In the genomic region with DNA sequence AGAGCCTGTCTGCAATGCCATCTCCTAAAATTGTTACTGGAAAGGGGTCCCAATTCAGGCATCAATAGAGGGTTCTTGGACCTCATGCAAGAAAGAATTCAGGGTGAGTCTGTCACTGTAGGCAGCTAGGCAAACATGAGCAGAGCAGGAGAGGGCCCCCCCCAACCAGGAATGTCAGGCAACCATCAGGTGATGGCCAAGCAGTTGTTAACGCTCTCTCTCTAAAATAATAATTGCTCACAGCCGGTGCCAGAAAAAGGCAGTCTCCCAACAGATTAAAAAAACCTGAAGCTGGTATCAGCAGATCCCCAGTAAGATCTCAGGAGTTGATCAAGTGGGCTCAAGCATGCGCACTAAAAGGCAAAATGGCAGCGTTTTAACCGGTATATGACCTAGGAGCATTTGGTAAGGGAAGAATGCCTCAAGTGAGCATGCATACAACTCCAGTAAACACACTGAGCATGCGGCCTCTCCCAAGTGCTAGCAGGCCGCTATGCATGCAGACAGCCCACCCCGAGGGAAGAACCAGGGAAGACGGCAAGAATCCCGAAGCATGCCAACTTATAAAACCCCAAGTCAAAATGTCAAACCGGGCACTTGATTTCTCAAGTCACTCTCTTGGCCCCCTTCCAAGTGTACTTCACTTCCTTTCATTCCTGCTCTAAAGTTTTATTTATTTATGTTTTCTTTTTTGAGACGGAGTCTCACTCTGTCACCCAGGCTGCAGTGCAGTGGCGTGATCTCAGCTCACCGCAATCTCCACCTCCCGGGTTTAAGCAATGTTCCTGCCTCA, we compare ENCODE assay signal across 3 cellular contexts.
TF ChIP-seq lines count a peak whose summit lies in the region.

No MANE protein-coding gene starts in this region.

TF ChIP-seq in A549, 52 proteins besides CTCF, POLR2A, EP300 and RAD21:
- no peak for TF ChIP-seq FOXS1 (CRISPR knock-in tag; IDR thresholded peaks at IDR 0.05)
- no peak for TF ChIP-seq HEYL (CRISPR knock-in tag; IDR thresholded peaks at IDR 0.05)
- no peak for TF ChIP-seq TFCP2L1 (CRISPR knock-in tag; IDR thresholded peaks at IDR 0.05)
- no peak for TF ChIP-seq KDM5A (IDR thresholded peaks at IDR 0.05)
- TF ChIP-seq SREBF2 (IDR thresholded peaks at IDR 0.05), result no peak
- TF ChIP-seq ZFP36 (IDR thresholded peaks at IDR 0.05; ENCODE audit: borderline replicate concordance, partially characterized antibody), result no peak
- TF ChIP-seq ZNF302 (CRISPR knock-in tag; IDR thresholded peaks at IDR 0.05), result no peak
- no peak for TF ChIP-seq JUNB (IDR thresholded peaks at IDR 0.05)
- TF ChIP-seq JUN (IDR thresholded peaks at IDR 0.05), result no peak
- no peak for TF ChIP-seq SMC3 (IDR thresholded peaks at IDR 0.05)
- no peak for TF ChIP-seq MAFK (IDR thresholded peaks at IDR 0.05; ENCODE audit: partially characterized antibody)
- TF ChIP-seq, protein P1, sequence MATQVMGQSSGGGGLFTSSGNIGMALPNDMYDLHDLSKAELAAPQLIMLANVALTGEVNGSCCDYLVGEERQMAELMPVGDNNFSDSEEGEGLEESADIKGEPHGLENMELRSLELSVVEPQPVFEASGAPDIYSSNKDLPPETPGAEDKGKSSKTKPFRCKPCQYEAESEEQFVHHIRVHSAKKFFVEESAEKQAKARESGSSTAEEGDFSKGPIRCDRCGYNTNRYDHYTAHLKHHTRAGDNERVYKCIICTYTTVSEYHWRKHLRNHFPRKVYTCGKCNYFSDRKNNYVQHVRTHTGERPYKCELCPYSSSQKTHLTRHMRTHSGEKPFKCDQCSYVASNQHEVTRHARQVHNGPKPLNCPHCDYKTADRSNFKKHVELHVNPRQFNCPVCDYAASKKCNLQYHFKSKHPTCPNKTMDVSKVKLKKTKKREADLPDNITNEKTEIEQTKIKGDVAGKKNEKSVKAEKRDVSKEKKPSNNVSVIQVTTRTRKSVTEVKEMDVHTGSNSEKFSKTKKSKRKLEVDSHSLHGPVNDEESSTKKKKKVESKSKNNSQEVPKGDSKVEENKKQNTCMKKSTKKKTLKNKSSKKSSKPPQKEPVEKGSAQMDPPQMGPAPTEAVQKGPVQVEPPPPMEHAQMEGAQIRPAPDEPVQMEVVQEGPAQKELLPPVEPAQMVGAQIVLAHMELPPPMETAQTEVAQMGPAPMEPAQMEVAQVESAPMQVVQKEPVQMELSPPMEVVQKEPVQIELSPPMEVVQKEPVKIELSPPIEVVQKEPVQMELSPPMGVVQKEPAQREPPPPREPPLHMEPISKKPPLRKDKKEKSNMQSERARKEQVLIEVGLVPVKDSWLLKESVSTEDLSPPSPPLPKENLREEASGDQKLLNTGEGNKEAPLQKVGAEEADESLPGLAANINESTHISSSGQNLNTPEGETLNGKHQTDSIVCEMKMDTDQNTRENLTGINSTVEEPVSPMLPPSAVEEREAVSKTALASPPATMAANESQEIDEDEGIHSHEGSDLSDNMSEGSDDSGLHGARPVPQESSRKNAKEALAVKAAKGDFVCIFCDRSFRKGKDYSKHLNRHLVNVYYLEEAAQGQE (IDR thresholded peaks at IDR 0.05), result no peak
- no peak for TF ChIP-seq HOXB13 (CRISPR knock-in tag; IDR thresholded peaks at IDR 0.05; ENCODE audit: low read depth)
- TF ChIP-seq ZC3H11A (IDR thresholded peaks at IDR 0.05), result no peak
- no peak for TF ChIP-seq CHD2 (IDR thresholded peaks at IDR 0.05; ENCODE audit: low read length, partially characterized antibody)
- TF ChIP-seq, protein P2, sequence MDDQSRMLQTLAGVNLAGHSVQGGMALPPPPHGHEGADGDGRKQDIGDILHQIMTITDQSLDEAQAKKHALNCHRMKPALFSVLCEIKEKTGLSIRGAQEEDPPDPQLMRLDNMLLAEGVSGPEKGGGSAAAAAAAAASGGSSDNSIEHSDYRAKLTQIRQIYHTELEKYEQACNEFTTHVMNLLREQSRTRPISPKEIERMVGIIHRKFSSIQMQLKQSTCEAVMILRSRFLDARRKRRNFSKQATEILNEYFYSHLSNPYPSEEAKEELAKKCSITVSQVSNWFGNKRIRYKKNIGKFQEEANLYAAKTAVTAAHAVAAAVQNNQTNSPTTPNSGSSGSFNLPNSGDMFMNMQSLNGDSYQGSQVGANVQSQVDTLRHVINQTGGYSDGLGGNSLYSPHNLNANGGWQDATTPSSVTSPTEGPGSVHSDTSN (IDR thresholded peaks at IDR 0.05), result no peak
TF ChIP-seq in A549: peak in this region for 0.

TF ChIP-seq in HEK293, 187 proteins besides CTCF, POLR2A, EP300 and RAD21 (continues in another document):
- TF ChIP-seq ZNF600 (tag by site-specific recombination; IDR thresholded peaks at IDR 0.05) (0 out of 2 replicates have a peak, but pooled peaks have one; percentile 52), ZNF571 (tag by site-specific recombination; IDR thresholded peaks at IDR 0.05) (no peak), FEZF1 (tag by site-specific recombination; IDR thresholded peaks at IDR 0.05) (0 out of 2 replicates have a peak, but pooled peaks have one; percentile 65), ZNF10 (tag by site-specific recombination; IDR thresholded peaks at IDR 0.05) (peak; percentile 96), ZNF2 (tag by site-specific recombination; IDR thresholded peaks at IDR 0.05) (0 out of 2 replicates have a peak, but pooled peaks have one; percentile 46), PRDM10 (tag by site-specific recombination; IDR thresholded peaks at IDR 0.05) (peak; percentile 94), GLIS1 (tag by site-specific recombination; IDR thresholded peaks at IDR 0.05) (peak; percentile 59), ZSCAN30 (tag by site-specific recombination; IDR thresholded peaks at IDR 0.05) (no peak), GLIS2 (tag by site-specific recombination; IDR thresholded peaks at IDR 0.05) (no peak), ZBTB11 (tag by site-specific recombination; conservative IDR thresholded peaks at IDR 0.05; ENCODE audit: low read depth) (no peak), ZBTB20 (tag by site-specific recombination; IDR thresholded peaks at IDR 0.05) (peak; percentile 38; the same call in 1 of the 2 replicates), ZXDB (tag by site-specific recombination; IDR thresholded peaks at IDR 0.05) (peak; percentile 40; the same call in 1 of the 2 replicates), ZNF335 (tag by site-specific recombination; conservative IDR thresholded peaks at IDR 0.05) (peak; percentile 59; the same call in 1 of the 2 replicates)

TF ChIP-seq in HepG2, 621 proteins besides CTCF, POLR2A, EP300 and RAD21:
- TF ChIP-seq ZNF441 (CRISPR knock-in tag; IDR thresholded peaks at IDR 0.05; ENCODE audit: borderline replicate concordance) (0 out of 2 replicates have a peak, but pooled peaks have one; percentile 28), MAX (IDR thresholded peaks at IDR 0.05) (peak; percentile 44; the same call in 1 of the 2 replicates), ZFX (CRISPR knock-in tag; IDR thresholded peaks at IDR 0.05; ENCODE audit: low read depth) (0 out of 2 replicates have a peak, but pooled peaks have one; percentile 19), NFE2L2 (IDR thresholded peaks at IDR 0.05; ENCODE audit: low read length) (no peak), ZNF205 (CRISPR knock-in tag; IDR thresholded peaks at IDR 0.05) (no peak), CEBPZ (IDR thresholded peaks at IDR 0.05; ENCODE audit: low read length) (no peak), RELA (CRISPR knock-in tag; IDR thresholded peaks at IDR 0.05) (no peak), ZNF691 (CRISPR knock-in tag; IDR thresholded peaks at IDR 0.05; ENCODE audit: borderline replicate concordance, low read depth) (no peak), SPEN (CRISPR knock-in tag; IDR thresholded peaks at IDR 0.05; ENCODE audit: low read depth) (no peak), PATZ1 (CRISPR knock-in tag; IDR thresholded peaks at IDR 0.05) (peak; percentile 39; the same call in 1 of the 2 replicates), ZNF34 (CRISPR knock-in tag; IDR thresholded peaks at IDR 0.05; ENCODE audit: borderline replicate concordance) (no peak), YY1 (IDR thresholded peaks at IDR 0.05; ENCODE audit: insufficient read depth, insufficient replicate concordance, low read depth, low read length) (peak; percentile 16), PRDM10 (CRISPR knock-in tag; IDR thresholded peaks at IDR 0.05; ENCODE audit: low read depth) (no peak)
- TF ChIP-seq, protein P3, sequence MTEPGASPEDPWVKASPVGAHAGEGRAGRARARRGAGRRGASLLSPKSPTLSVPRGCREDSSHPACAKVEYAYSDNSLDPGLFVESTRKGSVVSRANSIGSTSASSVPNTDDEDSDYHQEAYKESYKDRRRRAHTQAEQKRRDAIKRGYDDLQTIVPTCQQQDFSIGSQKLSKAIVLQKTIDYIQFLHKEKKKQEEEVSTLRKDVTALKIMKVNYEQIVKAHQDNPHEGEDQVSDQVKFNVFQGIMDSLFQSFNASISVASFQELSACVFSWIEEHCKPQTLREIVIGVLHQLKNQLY (CRISPR knock-in tag; IDR thresholded peaks at IDR 0.05), result no peak
